1 cellular context compared by ENCODE assay signal in genomic region chr17:76635659-76636360, GRCh38.
TF ChIP-seq lines count a peak whose summit lies in the region.

No MANE protein-coding gene starts in this region.

TF ChIP-seq in GM12878, 131 proteins besides CTCF, POLR2A, EP300 and RAD21:
- TF ChIP-seq RAD51 (IDR thresholded peaks at IDR 0.05), result no peak
- no peak for TF ChIP-seq FOXM1 (IDR thresholded peaks at IDR 0.05; ENCODE audit: low read depth, low read length)
- no peak for TF ChIP-seq ZBTB11 (CRISPR knock-in tag; IDR thresholded peaks at IDR 0.05)
- no peak for TF ChIP-seq CHD1 (IDR thresholded peaks at IDR 0.05; ENCODE audit: low read depth, low read length)
- TF ChIP-seq, protein P1, sequence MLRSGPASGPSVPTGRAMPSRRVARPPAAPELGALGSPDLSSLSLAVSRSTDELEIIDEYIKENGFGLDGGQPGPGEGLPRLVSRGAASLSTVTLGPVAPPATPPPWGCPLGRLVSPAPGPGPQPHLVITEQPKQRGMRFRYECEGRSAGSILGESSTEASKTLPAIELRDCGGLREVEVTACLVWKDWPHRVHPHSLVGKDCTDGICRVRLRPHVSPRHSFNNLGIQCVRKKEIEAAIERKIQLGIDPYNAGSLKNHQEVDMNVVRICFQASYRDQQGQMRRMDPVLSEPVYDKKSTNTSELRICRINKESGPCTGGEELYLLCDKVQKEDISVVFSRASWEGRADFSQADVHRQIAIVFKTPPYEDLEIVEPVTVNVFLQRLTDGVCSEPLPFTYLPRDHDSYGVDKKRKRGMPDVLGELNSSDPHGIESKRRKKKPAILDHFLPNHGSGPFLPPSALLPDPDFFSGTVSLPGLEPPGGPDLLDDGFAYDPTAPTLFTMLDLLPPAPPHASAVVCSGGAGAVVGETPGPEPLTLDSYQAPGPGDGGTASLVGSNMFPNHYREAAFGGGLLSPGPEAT (IDR thresholded peaks at IDR 0.05; ENCODE audit: low read depth), result no peak
- no peak for TF ChIP-seq ZNF592 (IDR thresholded peaks at IDR 0.05)
- TF ChIP-seq HDAC2 (IDR thresholded peaks at IDR 0.05), result no peak
- no peak for TF ChIP-seq CBFB (IDR thresholded peaks at IDR 0.05; ENCODE audit: low read depth)
- TF ChIP-seq, protein P2, sequence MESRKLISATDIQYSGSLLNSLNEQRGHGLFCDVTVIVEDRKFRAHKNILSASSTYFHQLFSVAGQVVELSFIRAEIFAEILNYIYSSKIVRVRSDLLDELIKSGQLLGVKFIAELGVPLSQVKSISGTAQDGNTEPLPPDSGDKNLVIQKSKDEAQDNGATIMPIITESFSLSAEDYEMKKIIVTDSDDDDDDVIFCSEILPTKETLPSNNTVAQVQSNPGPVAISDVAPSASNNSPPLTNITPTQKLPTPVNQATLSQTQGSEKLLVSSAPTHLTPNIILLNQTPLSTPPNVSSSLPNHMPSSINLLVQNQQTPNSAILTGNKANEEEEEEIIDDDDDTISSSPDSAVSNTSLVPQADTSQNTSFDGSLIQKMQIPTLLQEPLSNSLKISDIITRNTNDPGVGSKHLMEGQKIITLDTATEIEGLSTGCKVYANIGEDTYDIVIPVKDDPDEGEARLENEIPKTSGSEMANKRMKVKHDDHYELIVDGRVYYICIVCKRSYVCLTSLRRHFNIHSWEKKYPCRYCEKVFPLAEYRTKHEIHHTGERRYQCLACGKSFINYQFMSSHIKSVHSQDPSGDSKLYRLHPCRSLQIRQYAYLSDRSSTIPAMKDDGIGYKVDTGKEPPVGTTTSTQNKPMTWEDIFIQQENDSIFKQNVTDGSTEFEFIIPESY (IDR thresholded peaks at IDR 0.05), result no peak
- no peak for TF ChIP-seq NR2C2 (IDR thresholded peaks at IDR 0.05; ENCODE audit: borderline replicate concordance, control insufficient read depth, insufficient read length, low read depth)
- TF ChIP-seq, protein P3, sequence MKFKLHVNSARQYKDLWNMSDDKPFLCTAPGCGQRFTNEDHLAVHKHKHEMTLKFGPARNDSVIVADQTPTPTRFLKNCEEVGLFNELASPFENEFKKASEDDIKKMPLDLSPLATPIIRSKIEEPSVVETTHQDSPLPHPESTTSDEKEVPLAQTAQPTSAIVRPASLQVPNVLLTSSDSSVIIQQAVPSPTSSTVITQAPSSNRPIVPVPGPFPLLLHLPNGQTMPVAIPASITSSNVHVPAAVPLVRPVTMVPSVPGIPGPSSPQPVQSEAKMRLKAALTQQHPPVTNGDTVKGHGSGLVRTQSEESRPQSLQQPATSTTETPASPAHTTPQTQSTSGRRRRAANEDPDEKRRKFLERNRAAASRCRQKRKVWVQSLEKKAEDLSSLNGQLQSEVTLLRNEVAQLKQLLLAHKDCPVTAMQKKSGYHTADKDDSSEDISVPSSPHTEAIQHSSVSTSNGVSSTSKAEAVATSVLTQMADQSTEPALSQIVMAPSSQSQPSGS (IDR thresholded peaks at IDR 0.05; ENCODE audit: low read length), result no peak
- TF ChIP-seq, protein P4, sequence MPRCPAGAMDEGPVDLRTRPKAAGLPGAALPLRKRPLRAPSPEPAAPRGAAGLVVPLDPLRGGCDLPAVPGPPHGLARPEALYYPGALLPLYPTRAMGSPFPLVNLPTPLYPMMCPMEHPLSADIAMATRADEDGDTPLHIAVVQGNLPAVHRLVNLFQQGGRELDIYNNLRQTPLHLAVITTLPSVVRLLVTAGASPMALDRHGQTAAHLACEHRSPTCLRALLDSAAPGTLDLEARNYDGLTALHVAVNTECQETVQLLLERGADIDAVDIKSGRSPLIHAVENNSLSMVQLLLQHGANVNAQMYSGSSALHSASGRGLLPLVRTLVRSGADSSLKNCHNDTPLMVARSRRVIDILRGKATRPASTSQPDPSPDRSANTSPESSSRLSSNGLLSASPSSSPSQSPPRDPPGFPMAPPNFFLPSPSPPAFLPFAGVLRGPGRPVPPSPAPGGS (IDR thresholded peaks at IDR 0.05; ENCODE audit: borderline replicate concordance, insufficient read depth, low read depth, low read length, poor library complexity, severe bottlenecking), result no peak
- no peak for TF ChIP-seq BCL11A (IDR thresholded peaks at IDR 0.05; ENCODE audit: low read depth, low read length)
- no peak for TF ChIP-seq CEBPB (IDR thresholded peaks at IDR 0.05; ENCODE audit: borderline replicate concordance in 1 of 2, low read depth in 2 of 2, low read length in 2 of 2)
- no peak for TF ChIP-seq ESRRA (IDR thresholded peaks at IDR 0.05; ENCODE audit: low read length)
- TF ChIP-seq, protein P5, sequence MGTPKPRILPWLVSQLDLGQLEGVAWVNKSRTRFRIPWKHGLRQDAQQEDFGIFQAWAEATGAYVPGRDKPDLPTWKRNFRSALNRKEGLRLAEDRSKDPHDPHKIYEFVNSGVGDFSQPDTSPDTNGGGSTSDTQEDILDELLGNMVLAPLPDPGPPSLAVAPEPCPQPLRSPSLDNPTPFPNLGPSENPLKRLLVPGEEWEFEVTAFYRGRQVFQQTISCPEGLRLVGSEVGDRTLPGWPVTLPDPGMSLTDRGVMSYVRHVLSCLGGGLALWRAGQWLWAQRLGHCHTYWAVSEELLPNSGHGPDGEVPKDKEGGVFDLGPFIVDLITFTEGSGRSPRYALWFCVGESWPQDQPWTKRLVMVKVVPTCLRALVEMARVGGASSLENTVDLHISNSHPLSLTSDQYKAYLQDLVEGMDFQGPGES (IDR thresholded peaks at IDR 0.05), result no peak
- TF ChIP-seq MTA3 (IDR thresholded peaks at IDR 0.05; ENCODE audit: borderline replicate concordance, low read length), result no peak
- no peak for TF ChIP-seq TAF1 (IDR thresholded peaks at IDR 0.05; ENCODE audit: borderline replicate concordance, low read depth, low read length)
- no peak for TF ChIP-seq ZBTB4 (CRISPR knock-in tag; IDR thresholded peaks at IDR 0.05)
